11 cellular contexts compared by ENCODE assay signal in genomic region chr13:110216006-110216402, GRCh38.
A peak's percentile ranks its signal among the peaks of the same experiment; 100 is the strongest.
DNase-seq lines count a peak whose midpoint lies in the region; ATAC-seq, FAIRE-seq and TF ChIP-seq lines count a peak whose summit lies in the region.
"Had no signal": no experiment of that assay in that cellular context is flagged by ENCODE, and none has a peak within 500 bp of the region (broad histone marks: within the 10 kb centered on the region; RNA-seq: fewer than 3 reads in every experiment).

No MANE protein-coding gene starts in this region.

- peak overlapping the region; percentile 92 for H3K27ac ChIP-seq in brain microvascular endothelial cell
- peak overlapping the region; percentile 72 to 80 for H3K27ac ChIP-seq in right atrium auricular region
- peak overlapping the region; percentile 33 to 39 for H3K27ac ChIP-seq in prostate gland
- peak overlapping the region; percentile 37 for H3K27ac ChIP-seq in upper lobe of right lung

- in situ Hi-C loops in brain microvascular endothelial cell (cut with HindIII; ENCODE audit: low pct_ligation_motif_present, low sequenced_read_pairs): no loop called here

- peaks cover 74% of the 10 kb centered on the region for H3K36me3 ChIP-seq in brain microvascular endothelial cell (replicated peaks)
- peaks cover 32% of the 10 kb centered on the region for H3K36me3 ChIP-seq in right atrium auricular region
- no peaks in the 10 kb centered on the region for H3K36me3 ChIP-seq in prostate gland
- H3K36me3 ChIP-seq in upper lobe of right lung: peaks cover 11% of the 10 kb centered on the region
- H3K36me3 ChIP-seq: MG63 had no signal

- no peaks in the 10 kb centered on the region for H3K27me3 ChIP-seq in brain microvascular endothelial cell (replicated peaks)
- no peaks in the 10 kb centered on the region for H3K27me3 ChIP-seq in right atrium auricular region
- H3K27me3 ChIP-seq in prostate gland (replicated peaks; ENCODE audit: insufficient read depth): no peaks in the 10 kb centered on the region
- no peaks in the 10 kb centered on the region for H3K27me3 ChIP-seq in upper lobe of right lung
- H3K27me3 ChIP-seq: MG63 had no signal

- no peaks in the 10 kb centered on the region for H3K9me3 ChIP-seq in right atrium auricular region
- H3K9me3 ChIP-seq in prostate gland: no peaks in the 10 kb centered on the region
- H3K9me3 ChIP-seq in upper lobe of right lung: no peaks in the 10 kb centered on the region
- H3K9me3 ChIP-seq: MG63 had no signal

- H3K4me3 ChIP-seq in brain microvascular endothelial cell (ENCODE audit: low read depth, low read length): no peak overlapping the region
- no peak overlapping the region for H3K4me3 ChIP-seq in right atrium auricular region
- H3K4me3 ChIP-seq in prostate gland: no peak overlapping the region
- no peak overlapping the region for H3K4me3 ChIP-seq in upper lobe of right lung
- H3K4me3 ChIP-seq: MG63 had no signal

- peaks cover 0 to 56% of the 10 kb centered on the region in 2 donors for H3K4me1 ChIP-seq in right atrium auricular region
- no peaks in the 10 kb centered on the region for H3K4me1 ChIP-seq in prostate gland (replicated peaks)
- H3K4me1 ChIP-seq in upper lobe of right lung: peaks cover 37% of the 10 kb centered on the region

- intact Hi-C loops in prostate gland (cut with DNase I) (no loop called here), upper lobe of right lung (cut with DNase I) (loop anchor here (10.0 kb wide), 1 partner anchor 219 kb away; no protein-coding TSS in a partner anchor)

- no peak for FAIRE-seq in frontal cortex (lab: Jason Lieb, UNC)

- 72% methylated on average over 4 of the region's 4 CpGs for WGBS in prostate gland

- TF ChIP-seq POLR2A in prostate gland (IDR thresholded peaks at IDR 0.05): no peak

- no peak for ATAC-seq in upper lobe of right lung
- no peak for ATAC-seq in GM18520 (IDR thresholded peaks at IDR 0.05; ENCODE audit: unreplicated experiment)
- ATAC-seq: activated CD8-positive, alpha-beta T cell treated with anti-CD3 and anti-CD28 coated beads for 36 hours had no signal

- DNase-seq in brain microvascular endothelial cell: no peak
- DNase-seq in right atrium auricular region (ENCODE audit: low spot score): no peak
- no peak for DNase-seq in prostate gland (ENCODE audit: low spot score)
- no peak for DNase-seq in upper lobe of right lung
- no peak for DNase-seq in frontal cortex (ENCODE audit: low spot score in 2 of 2)
- DNase-seq in GOT3 (lab: John Stamatoyannopoulos, UW): no peak
- DNase-seq: activated CD8-positive, alpha-beta T cell treated with anti-CD3 and anti-CD28 coated beads for 36 hours; amniotic stem cell; MG63; NCI-H2029 had no signal

- TF ChIP-seq CTCF in brain microvascular endothelial cell (IDR thresholded peaks at IDR 0.05; ENCODE audit: low read depth, low read length, missing control alignments) (no peak), right atrium auricular region (IDR thresholded peaks at IDR 0.05) (no peak), prostate gland (IDR thresholded peaks at IDR 0.05) (no peak), upper lobe of right lung (IDR thresholded peaks at IDR 0.05) (no peak)

Comparison
In these comparisons a context has a peak if more than half of its experiments do, and no peak if none do; other contexts are left out.
1. H3K27ac ChIP-seq: peak in every context shown above with its lines; median percentile 92 in brain microvascular endothelial cell; 76 in right atrium auricular region; 37 in upper lobe of right lung; 36 in prostate gland.